Comparison of ENCODE assay signal across 11 cellular contexts in genomic region chr4:48939785-48940184, GRCh38. TPM values are rescaled to one million over a fixed set of nuclear protein-coding genes. Genes with fewer than 3 reads are reported as not detected.
A peak's percentile ranks its signal among the peaks of the same experiment; 100 is the strongest.
DNase-seq lines count a peak whose midpoint lies in the region; ATAC-seq lines count a peak whose summit lies in the region.
"Had no signal": no experiment of that assay in that cellular context is flagged by ENCODE, and none has a peak within 500 bp of the region (broad histone marks: within the 10 kb centered on the region; RNA-seq: fewer than 3 reads in every experiment).

No MANE protein-coding gene starts in this region.

- DNase-seq in EH (ENCODE audit: low read depth) (peak; percentile 71), NCI-H226 (peak; percentile 88), dedifferentiated amniotic fluid mesenchymal stem cell (ENCODE audit: extremely low spot score) (peak; percentile 35), mucosa of gallbladder (ENCODE audit: low spot score) (peak; percentile 54), COLO668 (lab: John Stamatoyannopoulos, UW; ENCODE audit: unreplicated experiment) (no peak)
- DNase-seq: NCI-H1930 had no signal

- no peak overlapping the region for H3K4me3 Mint-ChIP-seq in activated T-helper 17 cell treated with anti-CD3 and anti-CD28 coated beads, Interleukin-2, amount 50 U/mL, for 72 hours
- H3K4me3 Mint-ChIP-seq: central memory CD8-positive, alpha-beta T cell had no signal

- no peaks in the 10 kb centered on the region for H3K36me3 Mint-ChIP-seq in activated T-helper 17 cell treated with anti-CD3 and anti-CD28 coated beads, Interleukin-2, amount 50 U/mL, for 72 hours (ENCODE audit: low read depth)

- peaks cover 4% of the 10 kb centered on the region for H3K9me3 Mint-ChIP-seq in activated T-helper 17 cell treated with anti-CD3 and anti-CD28 coated beads, Interleukin-2, amount 50 U/mL, for 72 hours

- peaks cover 2% of the 10 kb centered on the region for H3K27me3 Mint-ChIP-seq in activated T-helper 17 cell treated with anti-CD3 and anti-CD28 coated beads, Interleukin-2, amount 50 U/mL, for 72 hours
- H3K27me3 Mint-ChIP-seq: central memory CD8-positive, alpha-beta T cell had no signal

- no peak overlapping the region for H3K27ac Mint-ChIP-seq in activated T-helper 17 cell treated with anti-CD3 and anti-CD28 coated beads, Interleukin-2, amount 50 U/mL, for 72 hours

- peaks cover 5% of the 10 kb centered on the region for H3K4me1 Mint-ChIP-seq in activated T-helper 17 cell treated with anti-CD3 and anti-CD28 coated beads, Interleukin-2, amount 50 U/mL, for 72 hours

- no peak for ATAC-seq in activated T-helper 17 cell treated with anti-CD3 and anti-CD28 coated beads, Interleukin-2, amount 50 U/mL, for 72 hours (replicated peaks)
- ATAC-seq in HG03354 (IDR thresholded peaks at IDR 0.05; ENCODE audit: poor library complexity, severe bottlenecking, unreplicated experiment) (no peak), GM18498 (IDR thresholded peaks at IDR 0.05; ENCODE audit: unreplicated experiment) (no peak)

RNA-seq across cellular contexts. Expression of gene OCIAD2, which starts 33.2 kb away (rescaled TPM):
- total RNA-seq in mucosa of gallbladder: 115 TPM
- 10 to 100 TPM; 41.9 to 71.1 TPM for total RNA-seq in activated T-helper 17 cell treated with anti-CD3 and anti-CD28 coated beads, Interleukin-2, amount 50 U/mL, for 72 hours

RNA-seq across cellular contexts. Expression of gene CWH43, which starts 46.3 kb away (rescaled TPM):
- not detected for total RNA-seq in mucosa of gallbladder
- not detected for total RNA-seq in activated T-helper 17 cell treated with anti-CD3 and anti-CD28 coated beads, Interleukin-2, amount 50 U/mL, for 72 hours
- total RNA-seq: SK-MEL-5 had no signal
